Comparison of ENCODE assay signal across 24 cellular contexts in the genomic region with DNA sequence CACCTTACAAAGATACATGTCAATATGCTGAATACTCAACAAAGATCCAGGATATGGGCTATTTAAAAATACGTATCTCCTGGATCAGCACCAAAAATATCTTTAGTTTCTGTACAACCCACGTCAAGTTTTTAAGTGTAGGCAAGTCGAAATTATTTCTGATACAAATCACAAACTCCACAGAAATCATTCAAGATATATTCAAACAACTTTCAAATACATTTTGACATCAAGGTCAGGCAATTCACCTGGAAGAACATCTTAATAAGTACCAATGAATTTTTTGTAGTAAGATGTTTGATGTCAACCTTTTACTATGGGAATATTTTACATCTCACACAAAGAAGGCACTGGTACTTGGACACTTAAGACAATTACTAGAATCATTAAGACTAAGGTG.
DNase-seq lines count a peak whose midpoint lies in the region; ATAC-seq and TF ChIP-seq lines count a peak whose summit lies in the region.
"Had no signal": no experiment of that assay in that cellular context is flagged by ENCODE, and none has a peak within 500 bp of the region (broad histone marks: within the 10 kb centered on the region; RNA-seq: fewer than 3 reads in every experiment).

No MANE protein-coding gene starts in this region.

- TF ChIP-seq CTCF in GM23338 (conservative IDR thresholded peaks at IDR 0.05; ENCODE audit: low read depth in 2 of 2), result no peak
- no peak for TF ChIP-seq CTCF in progenitor cell of endocrine pancreas (IDR thresholded peaks at IDR 0.05; ENCODE audit: unreplicated experiment)

- peaks cover 11% of the 10 kb centered on the region; the same call in 2 of the 3 replicates for H3K4me1 Mint-ChIP-seq in GM23338
- peaks cover 0 to 3% of the 10 kb centered on the region in 2 donors for H3K4me1 Mint-ChIP-seq in effector memory CD8-positive, alpha-beta T cell (ENCODE audit: low read depth in 2 of 2)
- H3K4me1 Mint-ChIP-seq in progenitor cell of endocrine pancreas (ENCODE audit: low read depth), result no peaks in the 10 kb centered on the region
- H3K4me1 Mint-ChIP-seq: CD14-positive monocyte had no signal

- no peak for ATAC-seq in GM23338
- no peak for ATAC-seq in effector memory CD8-positive, alpha-beta T cell (replicated peaks)
- ATAC-seq: GM12878 had no signal

- H3K27ac ChIP-seq in GM23338 (ENCODE audit: low read depth), result no peak overlapping the region
- H3K27ac ChIP-seq: BLaER1 had no signal

- H3K4me1 ChIP-seq in GM23338 (ENCODE audit: insufficient read depth) (no peaks in the 10 kb centered on the region), HAP-1 (no peaks in the 10 kb centered on the region)
- H3K4me1 ChIP-seq: BE2C, BLaER1 had no signal

- H3F3A ChIP-seq in GM23338 (replicated peaks; ENCODE audit: low read depth), result no peaks in the 10 kb centered on the region

- no peaks in the 10 kb centered on the region for H3K9me3 Mint-ChIP-seq in GM23338
- H3K9me3 Mint-ChIP-seq in effector memory CD8-positive, alpha-beta T cell, result no peaks in the 10 kb centered on the region
- H3K9me3 Mint-ChIP-seq in progenitor cell of endocrine pancreas (ENCODE audit: low read depth), result no peaks in the 10 kb centered on the region
- H3K9me3 Mint-ChIP-seq: CD14-positive monocyte; CD4-positive, alpha-beta memory T cell; CD4-positive, CD25-positive, alpha-beta regulatory T cell; CD8-positive, alpha-beta memory T cell had no signal

- peaks cover 4% of the 10 kb centered on the region; the same call in 1 of the 2 replicates for H3K36me3 ChIP-seq in GM23338 (ENCODE audit: insufficient read depth)
- peaks cover 48% of the 10 kb centered on the region for H3K36me3 ChIP-seq in HAP-1 (replicated peaks)

- no peaks in the 10 kb centered on the region for H3K9me3 ChIP-seq in HAP-1
- H3K9me3 ChIP-seq: BE2C, BLaER1 had no signal

- H3K79me2 ChIP-seq in GM23338 (replicated peaks; ENCODE audit: insufficient read depth), result no peaks in the 10 kb centered on the region

- no peak overlapping the region for H3K4me3 ChIP-seq in GM23338
- no peak overlapping the region for H3K4me3 ChIP-seq in HAP-1
- H3K4me3 ChIP-seq: BLaER1, GM12878 had no signal

- no peak overlapping the region; the same call in 1 of the 2 replicates for H3K4me2 ChIP-seq in GM23338
- H3K4me2 ChIP-seq: BLaER1 had no signal

- no peaks in the 10 kb centered on the region for H3K27me3 Mint-ChIP-seq in GM23338 (ENCODE audit: insufficient read depth, low read depth, poor library complexity)
- H3K27me3 Mint-ChIP-seq in effector memory CD8-positive, alpha-beta T cell, result no peaks in the 10 kb centered on the region
- H3K27me3 Mint-ChIP-seq in progenitor cell of endocrine pancreas, result no peaks in the 10 kb centered on the region
- H3K27me3 Mint-ChIP-seq: CD4-positive, alpha-beta memory T cell; CD4-positive, CD25-positive, alpha-beta regulatory T cell; CD8-positive, alpha-beta memory T cell had no signal

- H3K27me3 ChIP-seq in GM23338 (ENCODE audit: insufficient read depth) (no peaks in the 10 kb centered on the region), HAP-1 (ENCODE audit: low read depth) (no peaks in the 10 kb centered on the region)
- H3K27me3 ChIP-seq: BE2C, BLaER1 had no signal

- H4K20me1 ChIP-seq in GM23338 (replicated peaks; ENCODE audit: insufficient read depth), result 0 out of 2 replicates have a peak, but pooled peaks cover 6% of the 10 kb centered on the region

- H3K27ac Mint-ChIP-seq in GM23338 (peak overlapping the region; percentile 51), progenitor cell of endocrine pancreas (peak overlapping the region; percentile 16)
- H3K27ac Mint-ChIP-seq in effector memory CD8-positive, alpha-beta T cell, result peak overlapping the region; percentile 27 to 81

- H3K36me3 Mint-ChIP-seq in GM23338 (ENCODE audit: low read depth) (peaks cover 35% of the 10 kb centered on the region), progenitor cell of endocrine pancreas (ENCODE audit: insufficient read depth) (peaks cover 33% of the 10 kb centered on the region)
- H3K36me3 Mint-ChIP-seq in effector memory CD8-positive, alpha-beta T cell (ENCODE audit: insufficient read depth), result peaks cover 63% of the 10 kb centered on the region

- no peak overlapping the region for H2AFZ ChIP-seq in GM23338

- DNase-seq in GM23338 (ENCODE audit: low spot score) (no peak), progenitor cell of endocrine pancreas (ENCODE audit: low spot score, unreplicated experiment) (no peak), HAP-1 (ENCODE audit: low spot score in 2 of 2) (no peak), NCI-H510A treated with DMSO at 0.1 percent for 48 hours (lab: John Stamatoyannopoulos, UW) (no peak), GOT3 (lab: John Stamatoyannopoulos, UW) (no peak)
- no peak for DNase-seq in effector memory CD8-positive, alpha-beta T cell
- DNase-seq: 8988T; ACHN; BE2C; C1 segment of cervical spinal cord; CD4-positive, alpha-beta memory T cell; CD4-positive, CD25-positive, alpha-beta regulatory T cell; CD8-positive, alpha-beta memory T cell; COR-L47; DMS 273 treated with DMSO at 0.1 percent for 48 hours; DMS153; DMS53; DMS79; DND-41; EL; GDM1 had no signal

- no peak overlapping the region for H3K4me3 Mint-ChIP-seq in GM23338
- H3K4me3 Mint-ChIP-seq in effector memory CD8-positive, alpha-beta T cell, result no peak overlapping the region
- H3K4me3 Mint-ChIP-seq in progenitor cell of endocrine pancreas (ENCODE audit: low read depth), result no peak overlapping the region
- H3K4me3 Mint-ChIP-seq: CD14-positive monocyte; CD4-positive, alpha-beta memory T cell; CD4-positive, CD25-positive, alpha-beta regulatory T cell; CD8-positive, alpha-beta memory T cell had no signal

- in situ Hi-C loops in HAP-1 (cut with MboI; ENCODE audit: low sequenced_read_pairs), result no loop called here

- H3K9me2 ChIP-seq in GM23338 (ENCODE audit: insufficient read depth), result no peaks in the 10 kb centered on the region

TF ChIP-seq in GM23338, 12 proteins besides CTCF, POLR2A, EP300 and RAD21:
- TF ChIP-seq POLR2AphosphoS5 (IDR thresholded peaks at IDR 0.05; ENCODE audit: low read depth) (no peak), STAT1 (IDR thresholded peaks at IDR 0.05; ENCODE audit: unreplicated experiment) (no peak), EZH2 (IDR thresholded peaks at IDR 0.05; ENCODE audit: low read depth, unreplicated experiment) (no peak), CREB1 (CRISPR knock-in tag; IDR thresholded peaks at IDR 0.05; ENCODE audit: low read depth) (no peak), JUNB (IDR thresholded peaks at IDR 0.05; ENCODE audit: unreplicated experiment) (no peak)
- TF ChIP-seq, protein P1, sequence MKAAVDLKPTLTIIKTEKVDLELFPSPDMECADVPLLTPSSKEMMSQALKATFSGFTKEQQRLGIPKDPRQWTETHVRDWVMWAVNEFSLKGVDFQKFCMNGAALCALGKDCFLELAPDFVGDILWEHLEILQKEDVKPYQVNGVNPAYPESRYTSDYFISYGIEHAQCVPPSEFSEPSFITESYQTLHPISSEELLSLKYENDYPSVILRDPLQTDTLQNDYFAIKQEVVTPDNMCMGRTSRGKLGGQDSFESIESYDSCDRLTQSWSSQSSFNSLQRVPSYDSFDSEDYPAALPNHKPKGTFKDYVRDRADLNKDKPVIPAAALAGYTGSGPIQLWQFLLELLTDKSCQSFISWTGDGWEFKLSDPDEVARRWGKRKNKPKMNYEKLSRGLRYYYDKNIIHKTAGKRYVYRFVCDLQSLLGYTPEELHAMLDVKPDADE (IDR thresholded peaks at IDR 0.05), result no peak
